Comparison of ENCODE assay signal across 20 cellular contexts in genomic region chrX:13985697-13986435, GRCh38. TPM values are rescaled to one million over a fixed set of nuclear protein-coding genes. Genes with fewer than 3 reads are reported as not detected.
DNase-seq lines count a peak whose midpoint lies in the region; ATAC-seq and TF ChIP-seq lines count a peak whose summit lies in the region.
"Had no signal": no experiment of that assay in that cellular context is flagged by ENCODE, and none has a peak within 500 bp of the region (broad histone marks: within the 10 kb centered on the region; RNA-seq: fewer than 3 reads in every experiment).

No MANE protein-coding gene starts in this region.

- no peaks in the 10 kb centered on the region for H3K36me3 Mint-ChIP-seq in activated T-helper 17 cell treated with anti-CD3 and anti-CD28 coated beads, Interleukin-2, amount 50 U/mL, for 72 hours (ENCODE audit: low read depth)

- peak; percentile 75 for ATAC-seq in GM19395 (IDR thresholded peaks at IDR 0.05; ENCODE audit: unreplicated experiment)
- peak; percentile 88 for ATAC-seq in HG02938 (IDR thresholded peaks at IDR 0.05; ENCODE audit: unreplicated experiment)
- ATAC-seq in activated T-helper 17 cell treated with anti-CD3 and anti-CD28 coated beads, Interleukin-2, amount 50 U/mL, for 72 hours (replicated peaks), result peak; percentile 50
- ATAC-seq: naive thymus-derived CD8-positive, alpha-beta T cell had no signal

- DNase-seq in GM13977 (ENCODE audit: low spot score) (peak; percentile 39), NOMO-1 treated with DMSO at 0.1 percent for 48 hours (lab: John Stamatoyannopoulos, UW; ENCODE audit: unreplicated experiment) (no peak), WERI-Rb-1 (no peak), NCI-H187 treated with DMSO at 0.1 percent for 48 hours (lab: John Stamatoyannopoulos, UW) (no peak)
- DNase-seq: activated naive CD4-positive, alpha-beta T cell; aorta; CD8-positive, alpha-beta memory T cell; GOT3; naive thymus-derived CD8-positive, alpha-beta T cell; NCI-H1694; NCI-H446; SIG-M5; stimulated activated CD4-positive, alpha-beta T cell treated with anti-CD3 and anti-CD28 coated beads, Interleukin-2, amount 100 ng/mL, for 24 hours; T1000 had no signal

- H3K4me1 Mint-ChIP-seq in activated T-helper 17 cell treated with anti-CD3 and anti-CD28 coated beads, Interleukin-2, amount 50 U/mL, for 72 hours, result no peaks in the 10 kb centered on the region

- H3K4me3 Mint-ChIP-seq in activated T-helper 17 cell treated with anti-CD3 and anti-CD28 coated beads, Interleukin-2, amount 50 U/mL, for 72 hours, result no peak overlapping the region
- H3K4me3 Mint-ChIP-seq: CD8-positive, alpha-beta memory T cell; memory B cell; naive thymus-derived CD8-positive, alpha-beta T cell had no signal

- H3K27ac ChIP-seq in WERI-Rb-1, result no peak overlapping the region
- H3K27ac ChIP-seq: hepatocyte, parathyroid adenoma had no signal

- H3K4me3 ChIP-seq in WERI-Rb-1 (ENCODE audit: low read depth, low read length), result no peak overlapping the region
- H3K4me3 ChIP-seq: hepatocyte had no signal

- in situ Hi-C loops in GM13977 (cut with MboI; ENCODE audit: low pct_unique_long_range_greater_than_20kb, low sequenced_read_pairs, unreplicated experiment), result no loop called here

- H3K9me3 ChIP-seq in WERI-Rb-1 (ENCODE audit: severe bottlenecking), result no peaks in the 10 kb centered on the region

- H3K27me3 Mint-ChIP-seq in activated T-helper 17 cell treated with anti-CD3 and anti-CD28 coated beads, Interleukin-2, amount 50 U/mL, for 72 hours, result no peaks in the 10 kb centered on the region
- H3K27me3 Mint-ChIP-seq: memory B cell had no signal

- TF ChIP-seq CTCF in GM13977 (IDR thresholded peaks at IDR 0.05; ENCODE audit: extremely low read depth, insufficient read depth, missing control alignments), result no peak
- TF ChIP-seq CTCF in WERI-Rb-1 (IDR thresholded peaks at IDR 0.05; ENCODE audit: low read depth, low read length), result no peak

- no peaks in the 10 kb centered on the region for H3K36me3 ChIP-seq in WERI-Rb-1

- no peaks in the 10 kb centered on the region for H3K27me3 ChIP-seq in WERI-Rb-1 (ENCODE audit: insufficient read depth, low read depth, severe bottlenecking)
- H3K27me3 ChIP-seq: hepatocyte had no signal

- H3K9me3 Mint-ChIP-seq in activated T-helper 17 cell treated with anti-CD3 and anti-CD28 coated beads, Interleukin-2, amount 50 U/mL, for 72 hours, result no peaks in the 10 kb centered on the region
- H3K9me3 Mint-ChIP-seq: CD8-positive, alpha-beta memory T cell had no signal

- no peak overlapping the region for H3K27ac Mint-ChIP-seq in activated T-helper 17 cell treated with anti-CD3 and anti-CD28 coated beads, Interleukin-2, amount 50 U/mL, for 72 hours
- H3K27ac Mint-ChIP-seq: memory B cell; naive thymus-derived CD8-positive, alpha-beta T cell had no signal

RNA-seq across cellular contexts. Expression of gene GEMIN8, which starts 43.8 kb away (rescaled TPM):
- 10 to 100 TPM; 11.3 to 13.0 TPM for total RNA-seq in activated T-helper 17 cell treated with anti-CD3 and anti-CD28 coated beads, Interleukin-2, amount 50 U/mL, for 72 hours
